Comparison of ENCODE assay signal across 1 cellular context in genomic region chr1:201739054-201739453, GRCh38.
TF ChIP-seq lines count a peak whose summit lies in the region.

No MANE protein-coding gene starts in this region.

TF ChIP-seq in WTC11, 78 proteins besides CTCF, POLR2A, EP300 and RAD21 (continued from another document):
- no peak for TF ChIP-seq AR (CRISPR knock-in tag; IDR thresholded peaks at IDR 0.05)
- no peak; the same call in 1 of the 2 replicates for TF ChIP-seq ARID4B (CRISPR knock-in tag; IDR thresholded peaks at IDR 0.05; ENCODE audit: borderline replicate concordance)
- TF ChIP-seq FOXK1 (CRISPR knock-in tag; IDR thresholded peaks at IDR 0.05), result no peak
- TF ChIP-seq ATF6 (CRISPR knock-in tag; IDR thresholded peaks at IDR 0.05), result no peak
- no peak for TF ChIP-seq ZNF121 (CRISPR knock-in tag; IDR thresholded peaks at IDR 0.05)
- no peak for TF ChIP-seq NR3C1 (CRISPR knock-in tag; conservative IDR thresholded peaks at IDR 0.05; ENCODE audit: low read depth)
- no peak for TF ChIP-seq ZNF425 (CRISPR knock-in tag; conservative IDR thresholded peaks at IDR 0.05)
- TF ChIP-seq MLX (CRISPR knock-in tag; IDR thresholded peaks at IDR 0.05), result no peak
- no peak for TF ChIP-seq JAZF1 (CRISPR knock-in tag; IDR thresholded peaks at IDR 0.05)
- no peak for TF ChIP-seq STAT6 (CRISPR knock-in tag; conservative IDR thresholded peaks at IDR 0.05; ENCODE audit: low read depth)
- no peak for TF ChIP-seq SMAD4 (CRISPR knock-in tag; IDR thresholded peaks at IDR 0.05)
- no peak for TF ChIP-seq IRF1 (CRISPR knock-in tag; IDR thresholded peaks at IDR 0.05)
- TF ChIP-seq ESRRA (CRISPR knock-in tag; IDR thresholded peaks at IDR 0.05; ENCODE audit: borderline replicate concordance), result no peak
